In genomic region chr17:76497699-76497978, GRCh38 we compare ENCODE assay signal across 10 cellular contexts. TPM values are rescaled to one million over a fixed set of nuclear protein-coding genes. Genes with fewer than 3 reads are reported as not detected.
DNase-seq lines count a peak whose midpoint lies in the region; ATAC-seq and TF ChIP-seq lines count a peak whose summit lies in the region.
"Had no signal": no experiment of that assay in that cellular context is flagged by ENCODE, and none has a peak within 500 bp of the region (broad histone marks: within the 10 kb centered on the region; RNA-seq: fewer than 3 reads in every experiment).

No MANE protein-coding gene starts in this region.

- intact Hi-C loops in vagina (cut with DNase I), result loop anchor here (10.0 kb wide), 1 partner anchor 193 kb away; the partner anchor contains the start of gene QRICH2

- no peaks in the 10 kb centered on the region for H3K4me1 ChIP-seq in endocrine pancreas (ENCODE audit: control insufficient read depth, insufficient read depth, low read length)
- H3K4me1 ChIP-seq in vagina, result peaks cover 74% of the 10 kb centered on the region

- H3K9ac ChIP-seq in endocrine pancreas (ENCODE audit: control insufficient read depth, insufficient read depth, low read length), result peak overlapping the region; percentile 67

- H3K27me3 ChIP-seq in endocrine pancreas (ENCODE audit: control insufficient read depth, insufficient read depth, low read length) (no peaks in the 10 kb centered on the region), vagina (no peaks in the 10 kb centered on the region)

- H3K9me3 Mint-ChIP-seq in stimulated activated naive CD8-positive, alpha-beta T cell treated with anti-CD3 and anti-CD28 coated beads, Interleukin-15, Interleukin-2, amounts not matched to agents 100 ng/mL and 50 ng/mL, for 24 hours, result no peaks in the 10 kb centered on the region
- no peaks in the 10 kb centered on the region for H3K9me3 Mint-ChIP-seq in neural crest cell

- peaks cover 8% of the 10 kb centered on the region for H3K36me3 Mint-ChIP-seq in stimulated activated naive CD8-positive, alpha-beta T cell treated with anti-CD3 and anti-CD28 coated beads, Interleukin-15, Interleukin-2, amounts not matched to agents 100 ng/mL and 50 ng/mL, for 24 hours (ENCODE audit: low read depth)
- H3K36me3 Mint-ChIP-seq in neural crest cell (ENCODE audit: low read depth), result no peaks in the 10 kb centered on the region

- peaks cover 81% of the 10 kb centered on the region for H3K4me1 Mint-ChIP-seq in stimulated activated naive CD8-positive, alpha-beta T cell treated with anti-CD3 and anti-CD28 coated beads, Interleukin-15, Interleukin-2, amounts not matched to agents 100 ng/mL and 50 ng/mL, for 24 hours (ENCODE audit: low read depth)
- peaks cover 25% of the 10 kb centered on the region for H3K4me1 Mint-ChIP-seq in neural crest cell

- H3K36me3 ChIP-seq in endocrine pancreas (ENCODE audit: control insufficient read depth, insufficient read depth, low read length) (no peaks in the 10 kb centered on the region), vagina (no peaks in the 10 kb centered on the region)

- no peak for DNase-seq in stimulated activated naive CD8-positive, alpha-beta T cell treated with anti-CD3 and anti-CD28 coated beads, Interleukin-15, Interleukin-2, amounts not matched to agents 100 U/mL and 50 U/mL, for 24 hours
- DNase-seq in neural crest cell (ENCODE audit: low read depth, low spot score), result no peak
- DNase-seq in vagina (ENCODE audit: extremely low spot score in 2 of 2), result no peak
- DNase-seq in NCI-H146 treated with DMSO at 0.1 percent for 48 hours (lab: John Stamatoyannopoulos, UW; ENCODE audit: unreplicated experiment), result no peak
- DNase-seq in cerebellum (ENCODE audit: low spot score), result no peak
- no peak for DNase-seq in activated CD4-positive, CD25-positive, alpha-beta regulatory T cell (lab: John Stamatoyannopoulos, UW)
- DNase-seq: AML-193, Kasumi-1 had no signal

- no peak overlapping the region for H3K4me3 ChIP-seq in endocrine pancreas (ENCODE audit: control insufficient read depth, insufficient read depth, low read length)
- peak overlapping the region; percentile 0 to 25 for H3K4me3 ChIP-seq in vagina

- no peak for TF ChIP-seq POLR2A in vagina (IDR thresholded peaks at IDR 0.05)

- no peaks in the 10 kb centered on the region for H3K27me3 Mint-ChIP-seq in stimulated activated naive CD8-positive, alpha-beta T cell treated with anti-CD3 and anti-CD28 coated beads, Interleukin-15, Interleukin-2, amounts not matched to agents 100 ng/mL and 50 ng/mL, for 24 hours
- H3K27me3 Mint-ChIP-seq in neural crest cell (ENCODE audit: low read depth), result peaks cover 45% of the 10 kb centered on the region

- ATAC-seq in stimulated activated naive CD8-positive, alpha-beta T cell treated with anti-CD3 and anti-CD28 coated beads, Interleukin-15, Interleukin-2, amounts not matched to agents 100 U/mL and 50 U/mL, for 24 hours, result no peak

- H3K9me3 ChIP-seq in endocrine pancreas (ENCODE audit: control insufficient read depth, low read length), result no peaks in the 10 kb centered on the region
- H3K9me3 ChIP-seq in vagina, result no peaks in the 10 kb centered on the region

- no peak overlapping the region for H3K27ac Mint-ChIP-seq in stimulated activated naive CD8-positive, alpha-beta T cell treated with anti-CD3 and anti-CD28 coated beads, Interleukin-15, Interleukin-2, amounts not matched to agents 100 ng/mL and 50 ng/mL, for 24 hours
- no peak overlapping the region for H3K27ac Mint-ChIP-seq in neural crest cell (ENCODE audit: unreplicated experiment)

- peak overlapping the region; percentile 85 for H3K27ac ChIP-seq in vagina

- peak overlapping the region; percentile 4 for H3K4me3 Mint-ChIP-seq in stimulated activated naive CD8-positive, alpha-beta T cell treated with anti-CD3 and anti-CD28 coated beads, Interleukin-15, Interleukin-2, amounts not matched to agents 100 ng/mL and 50 ng/mL, for 24 hours
- H3K4me3 Mint-ChIP-seq in neural crest cell, result peak overlapping the region; percentile 70

- no peak for TF ChIP-seq CTCF in neural crest cell (conservative IDR thresholded peaks at IDR 0.05)
- no peak for TF ChIP-seq CTCF in vagina (IDR thresholded peaks at IDR 0.05)

RNA-seq across cellular contexts. Expression of gene RHBDF2, which starts 3.6 kb away (rescaled TPM):
- total RNA-seq in neural crest cell (2.0 and 3.6 TPM in 2 replicates), vagina (34.6 TPM), cerebellum (2.4 TPM)

RNA-seq across cellular contexts. Expression of gene AANAT, which starts 30.2 kb away (rescaled TPM):
- total RNA-seq in neural crest cell (0.39 TPM in 1 of 2 replicates, not detected in the other), vagina (not detected), cerebellum (0.27 TPM)

RNA-seq across cellular contexts. Expression of gene CYGB, which starts 39.9 kb away (rescaled TPM):
- total RNA-seq in neural crest cell, result 8.6 and 8.7 TPM in 2 replicates
- total RNA-seq in vagina, result 30.0 TPM
- total RNA-seq in cerebellum, result 5.6 TPM

RNA-seq across cellular contexts. Expression of gene PRCD, which starts 42.2 kb away (rescaled TPM):
- total RNA-seq in neural crest cell (0.41 and 0.75 TPM in 2 replicates), vagina (21.4 TPM), cerebellum (5.7 TPM)

RNA-seq across cellular contexts. Expression of gene UBE2O, which starts 44.7 kb away (rescaled TPM):
- total RNA-seq in neural crest cell (70.0 and 71.4 TPM in 2 replicates), vagina (29.7 TPM), cerebellum (39.6 TPM)
